Comparison of ENCODE assay signal across 8 cellular contexts in genomic region chr5:159316519-159317383, GRCh38. TPM values are rescaled to one million over a fixed set of nuclear protein-coding genes. Genes with fewer than 3 reads are reported as not detected.
DNase-seq lines count a peak whose midpoint lies in the region; ATAC-seq lines count a peak whose summit lies in the region.

No MANE protein-coding gene starts in this region.

- no peak overlapping the region for H3K27ac ChIP-seq in right cardiac atrium (ENCODE audit: low read length)

- H3K4me1 ChIP-seq in right cardiac atrium (ENCODE audit: control insufficient read depth, insufficient read depth, low read length) = no peaks in the 10 kb centered on the region

- no peak overlapping the region for H3K4me3 ChIP-seq in right cardiac atrium (ENCODE audit: low read length)

- no peaks in the 10 kb centered on the region for H3K4me1 Mint-ChIP-seq in activated T-cell treated with anti-CD3 and anti-CD28 coated beads, Interleukin-2, amount 50 U/mL, for 72 hours (ENCODE audit: low read depth)

- no peak overlapping the region for H3K4me3 Mint-ChIP-seq in activated T-cell treated with anti-CD3 and anti-CD28 coated beads, Interleukin-2, amount 50 U/mL, for 72 hours

- H3K27me3 ChIP-seq in right cardiac atrium (ENCODE audit: control insufficient read depth, insufficient read depth) = no peaks in the 10 kb centered on the region

- peak; percentile 78 for DNase-seq in DMS53 (lab: John Stamatoyannopoulos, UW)
- peak; percentile 38 for DNase-seq in NCI-H524 treated with DMSO at 0.1 percent for 48 hours (lab: John Stamatoyannopoulos, UW)
- peak; percentile 23 to 43 for DNase-seq in activated T-cell treated with anti-CD3 and anti-CD28 coated beads, Interleukin-2, amount 50 U/mL, for 72 hours
- no peak for DNase-seq in right cardiac atrium
- DNase-seq in stimulated activated CD4-positive, alpha-beta T cell treated with anti-CD3 and anti-CD28 coated beads, Interleukin-1b, Interleukin-23, amount 100 ng/mL, for 4 hours (ENCODE audit: low read depth in 2 of 2) = peak; percentile 12 to 22

- no peaks in the 10 kb centered on the region for H3K9me3 Mint-ChIP-seq in activated T-cell treated with anti-CD3 and anti-CD28 coated beads, Interleukin-2, amount 50 U/mL, for 72 hours

- ATAC-seq in GM21390 (IDR thresholded peaks at IDR 0.05; ENCODE audit: unreplicated experiment) (peak; percentile 71), right cardiac atrium (peak; percentile 24 to 35), HG03095 (IDR thresholded peaks at IDR 0.05; ENCODE audit: unreplicated experiment) (no peak), GM18907 (IDR thresholded peaks at IDR 0.05; ENCODE audit: unreplicated experiment) (no peak)
- ATAC-seq in activated T-cell treated with anti-CD3 and anti-CD28 coated beads, Interleukin-2, amount 50 U/mL, for 72 hours (replicated peaks in 1 of 2) = peak; percentile 70 to 71

- intact Hi-C loops in right cardiac atrium (cut with DNase I) = loop anchor here in 1 of 4 donors (5.0 kb wide), 1 partner anchor 159 kb away; no protein-coding TSS in a partner anchor

- peaks cover 14% of the 10 kb centered on the region for H3K27me3 Mint-ChIP-seq in activated T-cell treated with anti-CD3 and anti-CD28 coated beads, Interleukin-2, amount 50 U/mL, for 72 hours (ENCODE audit: low read depth)

- WGBS in right cardiac atrium = 76% methylated on average over 9 of the region's 9 CpGs

- no peaks in the 10 kb centered on the region for H3K36me3 Mint-ChIP-seq in activated T-cell treated with anti-CD3 and anti-CD28 coated beads, Interleukin-2, amount 50 U/mL, for 72 hours (ENCODE audit: insufficient read depth in 2 of 2)

- no peak overlapping the region for H3K27ac Mint-ChIP-seq in activated T-cell treated with anti-CD3 and anti-CD28 coated beads, Interleukin-2, amount 50 U/mL, for 72 hours

- H3K9me3 ChIP-seq in right cardiac atrium (ENCODE audit: control insufficient read depth, low read length) = no peaks in the 10 kb centered on the region

RNA-seq across cellular contexts. Expression of gene IL12B, which starts 13.5 kb away (rescaled TPM):
- not detected for total RNA-seq in activated T-cell treated with anti-CD3 and anti-CD28 coated beads, Interleukin-2, amount 50 U/mL, for 72 hours
- total RNA-seq in right cardiac atrium = not detected
- polyA plus RNA-seq in right cardiac atrium = not detected

RNA-seq across cellular contexts. Expression of gene UBLCP1, which starts 53.7 kb away (rescaled TPM):
- 10 to 100 TPM; 40.2 to 42.0 TPM for total RNA-seq in activated T-cell treated with anti-CD3 and anti-CD28 coated beads, Interleukin-2, amount 50 U/mL, for 72 hours
- 10 to 100 TPM; 14.9 to 19.9 (median 17.1) TPM for total RNA-seq in right cardiac atrium
- polyA plus RNA-seq in right cardiac atrium = 14.9 TPM

Comparison
In these comparisons a context has a peak if more than half of its experiments do, and no peak if none do; other contexts are left out.
1. DNase-seq: peak in DMS53 (single experiment), NCI-H524 treated with DMSO at 0.1 percent for 48 hours (single experiment), activated T-cell treated with anti-CD3 and anti-CD28 coated beads, Interleukin-2, amount 50 U/mL, for 72 hours (2 of 2) and stimulated activated CD4-positive, alpha-beta T cell treated with anti-CD3 and anti-CD28 coated beads, Interleukin-1b, Interleukin-23, amount 100 ng/mL, for 4 hours (2 of 2); none in right cardiac atrium (0 of 3).
2. ATAC-seq: peak in GM21390 (single experiment), activated T-cell treated with anti-CD3 and anti-CD28 coated beads, Interleukin-2, amount 50 U/mL, for 72 hours (2 of 2) and right cardiac atrium (2 of 2); none in HG03095 (single experiment) and GM18907 (single experiment).